23 cellular contexts compared by ENCODE assay signal in genomic region chr11:8381343-8381742, GRCh38.
"Had no signal": no experiment of that assay in that cellular context is flagged by ENCODE, and none has a peak within 500 bp of the region (broad histone marks: within the 10 kb centered on the region; RNA-seq: fewer than 3 reads in every experiment).

No MANE protein-coding gene starts in this region.

- H3K27me3 ChIP-seq: neural progenitor cell, ovary, sigmoid colon, spleen, testis, tibial artery had no signal

- H3K4me3 ChIP-seq: lung, neural progenitor cell, ovary, psoas muscle, sigmoid colon, skin epidermis, spleen, testis, tibial artery had no signal

- H3K9me3 ChIP-seq: ovary, psoas muscle, sigmoid colon, spleen, testis, tibial artery had no signal

- H3K9me3 Mint-ChIP-seq: effector memory CD8-positive, alpha-beta T cell; memory B cell; natural killer cell treated with Interleukin-12 subunit alpha and Interleukin-12 subunit beta and Interleukin-15 and Interleukin-18, amount 100 ng/mL, for 72 hours; stimulated activated memory B cell treated with anti-CD40 and anti-IgM and Interleukin-4, amounts not matched to agents 10 μg/mL and 1 μg/mL and 100 μg/mL, for 72 hours; type B pancreatic cell had no signal

- H3K36me3 Mint-ChIP-seq: memory B cell; natural killer cell treated with Interleukin-12 subunit alpha and Interleukin-12 subunit beta and Interleukin-15 and Interleukin-18, amount 100 ng/mL, for 72 hours; stimulated activated memory B cell treated with anti-CD40 and anti-IgM and Interleukin-4, amounts not matched to agents 10 μg/mL and 1 μg/mL and 100 μg/mL, for 72 hours; type B pancreatic cell had no signal

- ATAC-seq: effector memory CD8-positive, alpha-beta T cell; left lobe of liver; psoas muscle; right cardiac atrium; stimulated activated memory B cell treated with anti-CD40 and anti-IgM and Interleukin-4, amounts not matched to agents 10 μg/mL and 1 μg/mL and 100 μg/mL, for 72 hours; stimulated activated naive CD8-positive, alpha-beta T cell treated with anti-CD3 and anti-CD28 coated beads, Interleukin-15, Interleukin-2, amounts not matched to agents 100 U/mL and 50 U/mL, for 24 hours had no signal

- H3K27me3 Mint-ChIP-seq: memory B cell; naive B cell; stimulated activated memory B cell treated with anti-CD40 and anti-IgM and Interleukin-4, amounts not matched to agents 10 μg/mL and 1 μg/mL and 100 μg/mL, for 72 hours had no signal

- H3K4me3 Mint-ChIP-seq: effector memory CD8-positive, alpha-beta T cell; memory B cell; naive B cell; natural killer cell treated with Interleukin-12 subunit alpha and Interleukin-12 subunit beta and Interleukin-15 and Interleukin-18, amount 100 ng/mL, for 72 hours; neural progenitor cell; stimulated activated memory B cell treated with anti-CD40 and anti-IgM and Interleukin-4, amounts not matched to agents 10 μg/mL and 1 μg/mL and 100 μg/mL, for 72 hours; type B pancreatic cell had no signal

- H3K9ac ChIP-seq: neural progenitor cell had no signal

- H3K27ac Mint-ChIP-seq: effector memory CD8-positive, alpha-beta T cell; memory B cell; naive B cell; natural killer cell treated with Interleukin-12 subunit alpha and Interleukin-12 subunit beta and Interleukin-15 and Interleukin-18, amount 100 ng/mL, for 72 hours; neural progenitor cell; stimulated activated memory B cell treated with anti-CD40 and anti-IgM and Interleukin-4, amounts not matched to agents 10 μg/mL and 1 μg/mL and 100 μg/mL, for 72 hours; type B pancreatic cell had no signal

- H3K4me2 ChIP-seq: neural progenitor cell had no signal

- H3K27ac ChIP-seq: neural progenitor cell, ovary, psoas muscle, sigmoid colon, skin epidermis, spleen, testis, tibial artery had no signal

- H3K36me3 ChIP-seq: neural progenitor cell, ovary, sigmoid colon, spleen, tibial artery had no signal

- H2AFZ ChIP-seq: neural progenitor cell had no signal

- H3K4me1 ChIP-seq: psoas muscle, sigmoid colon, spleen, tibial artery had no signal

- DNase-seq: dermis blood vessel endothelial cell; effector memory CD8-positive, alpha-beta T cell; erythroblast; kidney; naive B cell; ovary; psoas muscle; right cardiac atrium; sigmoid colon; stimulated activated CD4-positive, alpha-beta T cell treated with anti-CD3 and anti-CD28 coated beads, Interleukin-4, amount 100 ng/mL, for 4 hours; stimulated activated naive CD8-positive, alpha-beta T cell treated with anti-CD3 and anti-CD28 coated beads, Interleukin-15, Interleukin-2, amounts not matched to agents 100 U/mL and 50 U/mL, for 24 hours; substantia nigra; testis; tibial artery had no signal
